ENCODE assay signal across 27 cellular contexts in genomic region chr9:72574156-72574810, GRCh38. TPM values are rescaled to one million over a fixed set of nuclear protein-coding genes. Genes with fewer than 3 reads are reported as not detected.
"Had no signal": no experiment of that assay in that cellular context is flagged by ENCODE, and none has a peak within 500 bp of the region (broad histone marks: within the 10 kb centered on the region; RNA-seq: fewer than 3 reads in every experiment).

No MANE protein-coding gene starts in this region.

- H3K4me3 Mint-ChIP-seq: activated naive CD4-positive, alpha-beta T cell treated with anti-CD3 and anti-CD28 coated beads for 36 hours; activated naive CD8-positive, alpha-beta T cell treated with anti-CD3 and anti-CD28 coated beads for 36 hours; activated T-cell treated with anti-CD3 and anti-CD28 coated beads, Interleukin-2, amount 50 U/mL, for 4 hours; T-cell; WTC11 had no signal

- ATAC-seq: activated T-cell treated with anti-CD3 and anti-CD28 coated beads, Interleukin-2, amount 50 U/mL, for 4 hours; PC-3; T-cell; WTC11 had no signal

- H3K9me3 Mint-ChIP-seq: activated naive CD4-positive, alpha-beta T cell treated with anti-CD3 and anti-CD28 coated beads for 36 hours; activated naive CD8-positive, alpha-beta T cell treated with anti-CD3 and anti-CD28 coated beads for 36 hours; activated T-cell treated with anti-CD3 and anti-CD28 coated beads, Interleukin-2, amount 50 U/mL, for 4 hours; T-cell; WTC11 had no signal

- H3K4me1 Mint-ChIP-seq: T-cell had no signal

- H3K36me3 Mint-ChIP-seq: activated naive CD8-positive, alpha-beta T cell treated with anti-CD3 and anti-CD28 coated beads for 36 hours; T-cell; WTC11 had no signal

- H3K27me3 Mint-ChIP-seq: activated naive CD8-positive, alpha-beta T cell treated with anti-CD3 and anti-CD28 coated beads for 36 hours had no signal

- H3K27ac Mint-ChIP-seq: activated naive CD4-positive, alpha-beta T cell treated with anti-CD3 and anti-CD28 coated beads for 36 hours; activated naive CD8-positive, alpha-beta T cell treated with anti-CD3 and anti-CD28 coated beads for 36 hours; T-cell; WTC11 had no signal

- H3K27ac ChIP-seq: breast epithelium, coronary artery had no signal

- DNase-seq: activated CD4-positive, alpha-beta T cell treated with anti-CD3 and anti-CD28 coated beads for 48 hours; activated CD4-positive, alpha-beta T cell treated with anti-CD3 and anti-CD28 coated beads, Interleukin-2, amount 50 U/mL, for 48 hours; activated CD4-positive, CD25-positive, alpha-beta regulatory T cell treated with anti-CD3 and anti-CD28 coated beads, Interleukin-2, amount 50 U/mL, for 72 hours; activated CD8-positive, alpha-beta memory T cell treated with anti-CD3 and anti-CD28 coated beads for 24 hours; activated gamma-delta T cell; activated naive CD4-positive, alpha-beta T cell treated with anti-CD3 and anti-CD28 coated beads for 36 hours; activated naive CD8-positive, alpha-beta T cell treated with anti-CD3 and anti-CD28 coated beads for 36 hours; activated T-cell treated with anti-CD3 and anti-CD28 coated beads, Interleukin-2, amount 50 U/mL, for 4 hours; aorta; caudate nucleus; NCI-H1092 treated with DMSO at 0.1 percent for 48 hours; NCI-H1417 treated with DMSO at 0.1 percent for 48 hours; NCI-H1694 treated with DMSO at 0.1 percent for 48 hours; NCI-H2029 treated with DMSO at 0.1 percent for 48 hours; NCI-H345; NCI-H510A; NCI-H526 treated with DMSO at 0.1 percent for 48 hours; PC-3; SIG-M5; T-cell; T-helper 2 cell; T1000 had no signal

RNA-seq across cellular contexts. Expression of gene TMC1, which starts 52.9 kb away (rescaled TPM):
- total RNA-seq: activated naive CD4-positive, alpha-beta T cell treated with anti-CD3 and anti-CD28 coated beads for 36 hours; activated naive CD8-positive, alpha-beta T cell treated with anti-CD3 and anti-CD28 coated beads for 36 hours; activated T-cell treated with anti-CD3 and anti-CD28 coated beads, Interleukin-2, amount 50 U/mL, for 4 hours; MCF 10A; RPMI7951; T-cell had no signal
- polyA plus RNA-seq: aorta had no signal
